Comparison of ENCODE assay signal across 8 cellular contexts in the genomic region with DNA sequence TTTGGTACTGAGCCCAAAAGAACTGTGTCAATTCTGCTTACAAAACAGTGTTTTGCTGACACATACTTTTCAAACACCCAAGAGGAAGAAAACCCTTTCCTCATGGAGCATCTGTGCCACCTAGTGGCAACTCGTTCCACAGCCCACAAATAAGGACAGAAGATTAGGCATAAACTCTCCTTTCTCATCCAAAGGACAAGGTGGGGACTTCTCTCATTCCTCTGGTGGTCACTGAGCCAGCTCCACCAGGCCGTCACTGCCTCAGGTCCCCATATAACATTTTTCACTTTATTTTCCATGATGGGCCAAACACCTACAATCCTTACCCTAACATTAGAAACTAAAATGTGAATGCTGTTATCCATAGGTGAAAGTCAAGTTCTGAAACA.
DNase-seq lines count a peak whose midpoint lies in the region; ATAC-seq, FAIRE-seq and TF ChIP-seq lines count a peak whose summit lies in the region.

No MANE protein-coding gene starts in this region.

- H3K27me3 ChIP-seq in layer of hippocampus (ENCODE audit: control insufficient read depth, insufficient read depth, low read length): no peaks in the 10 kb centered on the region

- no peak for TF ChIP-seq EP300 in A549 (IDR thresholded peaks at IDR 0.05)

- peak; percentile 97 for TF ChIP-seq CTCF in A549 (IDR thresholded peaks at IDR 0.05)

- TF ChIP-seq POLR2A in A549 (IDR thresholded peaks at IDR 0.05; ENCODE audit: low read length): no peak

- peak; percentile 92 to 96 for TF ChIP-seq RAD21 in A549 (conservative IDR thresholded peaks at IDR 0.05 in 1 of 2, IDR thresholded peaks at IDR 0.05 in 1 of 2)

- no peaks in the 10 kb centered on the region for H3K9me3 ChIP-seq in A549

- POLR2A ChIA-PET in A549 (lab: Yijun Ruan, JAX): no interaction called here

- H3K27ac ChIP-seq in A549 (peak overlapping the region in 1 of 2 experiments; percentile 41; a peak in 4 of 6 replicates), cingulate gyrus (ENCODE audit: low read depth, low read length) (peak overlapping the region; percentile 57), layer of hippocampus (ENCODE audit: low read depth, low read length) (peak overlapping the region; percentile 75)

- WGBS in A549 (ENCODE audit: missing lambda C conversion rate): 0% methylated on average over 2 of the region's 2 CpGs

- DNase-seq in A549 (ENCODE audit: low read depth in 1 of 2, low spot score in 1 of 2): peak; percentile 71 to 77
- peak; percentile 30 for DNase-seq in GM19238 (ENCODE audit: insufficient read length, low spot score)
- peak; percentile 66 for DNase-seq in NCI-H226
- peak; percentile 67 for DNase-seq in activated CD4-positive, alpha-beta T cell treated with anti-CD3 and anti-CD28 coated beads for 1 hour
- peak; percentile 66 for DNase-seq in stimulated activated CD4-positive, alpha-beta T cell treated with anti-CD3 and anti-CD28 coated beads, Interleukin-1b, Interleukin-23, amount 100 ng/mL, for 48 hours

- peak; percentile 36 for FAIRE-seq in A549 (lab: Jason Lieb, UNC)

- CTCF ChIA-PET in A549 (lab: Yijun Ruan, JAX): interaction anchor here (0.7 to 9.7 kb wide), 36 partner anchors 8 to 244 kb away, joined by 3 to 164 read pairs (median 4); no protein-coding TSS in a partner anchor

- H3K4me1 ChIP-seq in A549: peaks cover 38% of the 10 kb centered on the region

- peak; percentile 87 to 89 for ATAC-seq in A549
- no peak for ATAC-seq in GM21381 (IDR thresholded peaks at IDR 0.05; ENCODE audit: unreplicated experiment)

- 0 out of 3 replicates have a peak overlapping the region, but pooled peaks have one; percentile 3 for H3K4me2 ChIP-seq in A549

- no peak overlapping the region for H3K4me3 ChIP-seq in A549

TF ChIP-seq in A549, 52 proteins besides CTCF, POLR2A, EP300 and RAD21:
- TF ChIP-seq SMC3 (IDR thresholded peaks at IDR 0.05) (peak; percentile 80), MAFK (IDR thresholded peaks at IDR 0.05; ENCODE audit: partially characterized antibody) (peak; percentile 100)
- TF ChIP-seq, protein P1, sequence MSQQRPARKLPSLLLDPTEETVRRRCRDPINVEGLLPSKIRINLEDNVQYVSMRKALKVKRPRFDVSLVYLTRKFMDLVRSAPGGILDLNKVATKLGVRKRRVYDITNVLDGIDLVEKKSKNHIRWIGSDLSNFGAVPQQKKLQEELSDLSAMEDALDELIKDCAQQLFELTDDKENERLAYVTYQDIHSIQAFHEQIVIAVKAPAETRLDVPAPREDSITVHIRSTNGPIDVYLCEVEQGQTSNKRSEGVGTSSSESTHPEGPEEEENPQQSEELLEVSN (IDR thresholded peaks at IDR 0.05; ENCODE audit: borderline replicate concordance, low read depth): no peak
